8 cellular contexts compared by ENCODE assay signal in the genomic region with DNA sequence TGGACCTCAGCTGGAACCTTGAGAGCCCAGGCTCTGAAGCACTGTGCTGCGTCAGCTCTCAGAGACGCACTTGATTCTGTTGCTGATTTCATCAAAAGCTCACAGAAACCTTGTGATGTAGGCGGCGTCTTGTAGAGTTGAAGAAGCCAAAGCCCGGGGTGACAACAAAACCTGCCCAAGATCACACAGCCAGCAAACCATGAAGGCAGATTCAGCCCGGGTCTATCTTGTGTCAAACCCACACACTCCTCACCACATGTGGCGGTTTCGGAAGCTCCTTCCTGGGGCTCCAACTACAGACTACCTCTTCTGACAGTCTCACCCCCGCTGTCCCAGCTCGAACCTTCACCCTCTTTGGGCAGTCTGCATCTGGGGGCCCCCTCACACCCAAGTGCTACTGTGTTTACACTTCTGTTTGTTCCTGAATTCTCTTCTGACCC. TPM values are rescaled to one million over a fixed set of nuclear protein-coding genes. Genes with fewer than 3 reads are reported as not detected.
A peak's percentile ranks its signal among the peaks of the same experiment; 100 is the strongest.
DNase-seq lines count a peak whose midpoint lies in the region; ATAC-seq, FAIRE-seq and TF ChIP-seq lines count a peak whose summit lies in the region.

No MANE protein-coding gene starts in this region.

- H3K4me3 ChIP-seq in Loucy (ENCODE audit: low read length, poor library complexity, severe bottlenecking) = peak overlapping the region; percentile 53
- no peak overlapping the region for H3K4me3 ChIP-seq in WERI-Rb-1 (ENCODE audit: low read depth, low read length)

- FAIRE-seq in frontal cortex (lab: Jason Lieb, UNC) = no peak

- TF ChIP-seq CTCF in Loucy (conservative IDR thresholded peaks at IDR 0.05; ENCODE audit: low read length) (no peak), WERI-Rb-1 (IDR thresholded peaks at IDR 0.05; ENCODE audit: low read depth, low read length) (no peak)

- no peaks in the 10 kb centered on the region for H4K20me1 ChIP-seq in Loucy (ENCODE audit: insufficient read depth, low read length, poor library complexity, severe bottlenecking)

- H2AFZ ChIP-seq in Loucy (ENCODE audit: low read length) = 0 out of 2 replicates have a peak overlapping the region, but pooled peaks have one; percentile 14

- H3K79me2 ChIP-seq in Loucy (ENCODE audit: insufficient read depth, low read length) = no peaks in the 10 kb centered on the region

- H3K9ac ChIP-seq in Loucy (ENCODE audit: low read depth, low read length, poor library complexity, severe bottlenecking) = peak overlapping the region; percentile 4

- no peaks in the 10 kb centered on the region for H3K36me3 ChIP-seq in Loucy (ENCODE audit: insufficient read depth, low read length)
- H3K36me3 ChIP-seq in WERI-Rb-1 = no peaks in the 10 kb centered on the region

- H3K27me3 ChIP-seq in Loucy (ENCODE audit: insufficient read depth, low read length, poor library complexity, severe bottlenecking) = no peaks in the 10 kb centered on the region
- no peaks in the 10 kb centered on the region for H3K27me3 ChIP-seq in WERI-Rb-1 (ENCODE audit: insufficient read depth, low read depth, severe bottlenecking)

- H3K27ac ChIP-seq in WERI-Rb-1 = no peak overlapping the region

- H3K4me1 ChIP-seq in Loucy (ENCODE audit: insufficient read depth, low read length, poor library complexity, severe bottlenecking) = peaks cover 89% of the 10 kb centered on the region

- peak overlapping the region; percentile 62 for H3K4me2 ChIP-seq in Loucy (ENCODE audit: low read depth, low read length, poor library complexity, severe bottlenecking)

- H3F3A ChIP-seq in Loucy (ENCODE audit: low read depth) = no peaks in the 10 kb centered on the region

- no peaks in the 10 kb centered on the region for H3K9me2 ChIP-seq in Loucy (replicated peaks; ENCODE audit: low read depth, low read length)

- peak; percentile 61 for DNase-seq in activated effector memory CD4-positive, alpha-beta T cell treated with Interleukin-2 at 50 U/mL for 16 hours
- peak; percentile 86 for DNase-seq in stimulated activated CD4-positive, alpha-beta T cell treated with anti-CD3 and anti-CD28 coated beads, Interleukin-1b, Interleukin-23, amount 100 ng/mL, for 48 hours
- DNase-seq in frontal cortex (ENCODE audit: low spot score in 2 of 2) (no peak), NCI-H1048 (lab: John Stamatoyannopoulos, UW) (no peak), WERI-Rb-1 (no peak), SKM-1 treated with dmso at 0.1 percent for 144 hours (lab: John Stamatoyannopoulos, UW; ENCODE audit: unreplicated experiment) (no peak)

- H3K9me3 ChIP-seq in Loucy (ENCODE audit: insufficient read depth, low read depth, low read length) (no peaks in the 10 kb centered on the region), WERI-Rb-1 (ENCODE audit: severe bottlenecking) (no peaks in the 10 kb centered on the region)

- peak; percentile 46 for ATAC-seq in GM21526 (IDR thresholded peaks at IDR 0.05; ENCODE audit: low FRiP score, unreplicated experiment)

RNA-seq across cellular contexts. Expression of gene TENT5C, which starts 50.4 kb away (rescaled TPM):
- 4.9 TPM for total RNA-seq in frontal cortex

Comparison
In these comparisons a context has a peak if more than half of its experiments do, and no peak if none do; other contexts are left out.
1. DNase-seq: peak in activated effector memory CD4-positive, alpha-beta T cell treated with Interleukin-2 at 50 U/mL for 16 hours (single experiment) and stimulated activated CD4-positive, alpha-beta T cell treated with anti-CD3 and anti-CD28 coated beads, Interleukin-1b, Interleukin-23, amount 100 ng/mL, for 48 hours (single experiment); none in frontal cortex (0 of 2), NCI-H1048 (single experiment), WERI-Rb-1 (single experiment) and SKM-1 treated with dmso at 0.1 percent for 144 hours (single experiment).